ENCODE assay signal across 10 cellular contexts in the genomic region with DNA sequence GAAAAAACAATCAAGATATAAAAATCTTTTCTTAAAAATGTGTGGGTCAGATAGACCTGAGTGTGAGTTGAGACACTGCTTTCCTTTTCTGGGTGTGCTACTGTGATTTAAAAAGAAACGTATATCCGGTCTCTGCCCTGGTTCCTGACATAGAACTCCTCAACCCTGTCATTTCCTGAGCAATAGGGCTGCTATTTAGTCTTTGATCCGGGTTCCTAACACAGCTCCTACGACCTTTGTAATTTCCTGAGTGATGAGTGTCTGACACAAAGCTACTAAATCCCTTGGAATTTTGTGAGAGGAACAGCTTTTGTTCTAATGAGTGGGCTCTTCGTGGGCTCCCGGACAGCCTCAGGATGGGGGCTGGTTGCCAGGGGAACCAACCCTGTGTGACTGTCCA.
DNase-seq lines count a peak whose midpoint lies in the region; ATAC-seq and TF ChIP-seq lines count a peak whose summit lies in the region.
"Had no signal": no experiment of that assay in that cellular context is flagged by ENCODE, and none has a peak within 500 bp of the region (broad histone marks: within the 10 kb centered on the region; RNA-seq: fewer than 3 reads in every experiment).

No MANE protein-coding gene starts in this region.

- no peaks in the 10 kb centered on the region for H3K9me2 ChIP-seq in GM23338 (ENCODE audit: insufficient read depth)

- H4K20me1 ChIP-seq in GM23338 (replicated peaks; ENCODE audit: insufficient read depth), result no peaks in the 10 kb centered on the region

- H3K27me3 Mint-ChIP-seq in GM23338 (ENCODE audit: insufficient read depth, low read depth, poor library complexity), result peaks cover 18% of the 10 kb centered on the region
- H3K27me3 Mint-ChIP-seq in activated naive CD8-positive, alpha-beta T cell treated with anti-CD3 and anti-CD28 coated beads, Interleukin-2, amount 10 ng/mL, durations not matched to agents 7 days and 5 days, result no peaks in the 10 kb centered on the region

- no peaks in the 10 kb centered on the region for H3K27me3 ChIP-seq in GM23338 (ENCODE audit: insufficient read depth)

- H3K27ac ChIP-seq in GM23338 (ENCODE audit: low read depth), result no peak overlapping the region
- H3K27ac ChIP-seq: SK-N-MC had no signal

- H3K36me3 Mint-ChIP-seq in GM23338 (ENCODE audit: low read depth), result peaks cover 7% of the 10 kb centered on the region
- H3K36me3 Mint-ChIP-seq in activated naive CD8-positive, alpha-beta T cell treated with anti-CD3 and anti-CD28 coated beads, Interleukin-2, amount 10 ng/mL, durations not matched to agents 7 days and 5 days, result peaks cover 2% of the 10 kb centered on the region

- H2AFZ ChIP-seq in GM23338, result no peak overlapping the region

- no peaks in the 10 kb centered on the region for H3K79me2 ChIP-seq in GM23338 (replicated peaks; ENCODE audit: insufficient read depth)

- no peaks in the 10 kb centered on the region for H3K36me3 ChIP-seq in GM23338 (ENCODE audit: insufficient read depth)

- peaks cover 55% of the 10 kb centered on the region for H3K4me1 Mint-ChIP-seq in GM23338
- H3K4me1 Mint-ChIP-seq in activated naive CD8-positive, alpha-beta T cell treated with anti-CD3 and anti-CD28 coated beads, Interleukin-2, amount 10 ng/mL, durations not matched to agents 7 days and 5 days, result peaks cover 10% of the 10 kb centered on the region

- H3K27ac Mint-ChIP-seq in GM23338, result no peak overlapping the region; the same call in 1 of the 2 replicates
- peak overlapping the region; percentile 26 for H3K27ac Mint-ChIP-seq in activated naive CD8-positive, alpha-beta T cell treated with anti-CD3 and anti-CD28 coated beads, Interleukin-2, amount 10 ng/mL, durations not matched to agents 7 days and 5 days

- ATAC-seq in GM23338 (no peak), HG03045 (IDR thresholded peaks at IDR 0.05; ENCODE audit: unreplicated experiment) (no peak), GM21717 (IDR thresholded peaks at IDR 0.05; ENCODE audit: unreplicated experiment) (no peak), GM18505 (IDR thresholded peaks at IDR 0.05; ENCODE audit: unreplicated experiment) (no peak), HG02885 (IDR thresholded peaks at IDR 0.05; ENCODE audit: poor library complexity, unreplicated experiment) (no peak)
- ATAC-seq in activated naive CD8-positive, alpha-beta T cell treated with anti-CD3 and anti-CD28 coated beads, Interleukin-2, amount 10 ng/mL, durations not matched to agents 7 days and 5 days (ENCODE audit: low read depth), result peak; percentile 75

- peaks cover 56% of the 10 kb centered on the region for H3K4me1 ChIP-seq in GM23338 (ENCODE audit: insufficient read depth)

- DNase-seq in AG08395 (ENCODE audit: low spot score) (peak; percentile 31), GM23338 (ENCODE audit: low spot score) (peak; percentile 39), iris pigment epithelial cell (ENCODE audit: low read depth) (peak; percentile 63)
- DNase-seq in activated naive CD8-positive, alpha-beta T cell treated with anti-CD3 and anti-CD28 coated beads, Interleukin-2, amount 10 ng/mL, durations not matched to agents 7 days and 5 days, result no peak
- DNase-seq: DMS153 had no signal

- H3F3A ChIP-seq in GM23338 (replicated peaks; ENCODE audit: low read depth), result 0 out of 2 replicates have a peak, but pooled peaks cover 8% of the 10 kb centered on the region

- H3K4me2 ChIP-seq in GM23338, result peak overlapping the region; percentile 33

- no peak overlapping the region for H3K4me3 ChIP-seq in GM23338
- H3K4me3 ChIP-seq: SK-N-MC had no signal

- POLR2A ChIA-PET in activated naive CD8-positive, alpha-beta T cell treated with anti-CD3 and anti-CD28 coated beads, Interleukin-2, amount 10 ng/mL, durations not matched to agents 7 days and 5 days (lab: Charles Lee), result no interaction called here

- H3K4me3 Mint-ChIP-seq in GM23338, result no peak overlapping the region
- H3K4me3 Mint-ChIP-seq in activated naive CD8-positive, alpha-beta T cell treated with anti-CD3 and anti-CD28 coated beads, Interleukin-2, amount 10 ng/mL, durations not matched to agents 7 days and 5 days, result peak overlapping the region; percentile 37

- no peak for TF ChIP-seq CTCF in GM23338 (conservative IDR thresholded peaks at IDR 0.05; ENCODE audit: low read depth in 2 of 2)

- TF ChIP-seq POLR2A in GM18505 (IDR thresholded peaks at IDR 0.05; ENCODE audit: borderline replicate concordance, extremely low read depth, insufficient read depth, insufficient read length), result no peak

- no peaks in the 10 kb centered on the region; the same call in 2 of the 3 replicates for H3K9me3 Mint-ChIP-seq in GM23338
- no peaks in the 10 kb centered on the region for H3K9me3 Mint-ChIP-seq in activated naive CD8-positive, alpha-beta T cell treated with anti-CD3 and anti-CD28 coated beads, Interleukin-2, amount 10 ng/mL, durations not matched to agents 7 days and 5 days

TF ChIP-seq in GM23338, 12 proteins besides CTCF, POLR2A, EP300 and RAD21:
- TF ChIP-seq, protein P1, sequence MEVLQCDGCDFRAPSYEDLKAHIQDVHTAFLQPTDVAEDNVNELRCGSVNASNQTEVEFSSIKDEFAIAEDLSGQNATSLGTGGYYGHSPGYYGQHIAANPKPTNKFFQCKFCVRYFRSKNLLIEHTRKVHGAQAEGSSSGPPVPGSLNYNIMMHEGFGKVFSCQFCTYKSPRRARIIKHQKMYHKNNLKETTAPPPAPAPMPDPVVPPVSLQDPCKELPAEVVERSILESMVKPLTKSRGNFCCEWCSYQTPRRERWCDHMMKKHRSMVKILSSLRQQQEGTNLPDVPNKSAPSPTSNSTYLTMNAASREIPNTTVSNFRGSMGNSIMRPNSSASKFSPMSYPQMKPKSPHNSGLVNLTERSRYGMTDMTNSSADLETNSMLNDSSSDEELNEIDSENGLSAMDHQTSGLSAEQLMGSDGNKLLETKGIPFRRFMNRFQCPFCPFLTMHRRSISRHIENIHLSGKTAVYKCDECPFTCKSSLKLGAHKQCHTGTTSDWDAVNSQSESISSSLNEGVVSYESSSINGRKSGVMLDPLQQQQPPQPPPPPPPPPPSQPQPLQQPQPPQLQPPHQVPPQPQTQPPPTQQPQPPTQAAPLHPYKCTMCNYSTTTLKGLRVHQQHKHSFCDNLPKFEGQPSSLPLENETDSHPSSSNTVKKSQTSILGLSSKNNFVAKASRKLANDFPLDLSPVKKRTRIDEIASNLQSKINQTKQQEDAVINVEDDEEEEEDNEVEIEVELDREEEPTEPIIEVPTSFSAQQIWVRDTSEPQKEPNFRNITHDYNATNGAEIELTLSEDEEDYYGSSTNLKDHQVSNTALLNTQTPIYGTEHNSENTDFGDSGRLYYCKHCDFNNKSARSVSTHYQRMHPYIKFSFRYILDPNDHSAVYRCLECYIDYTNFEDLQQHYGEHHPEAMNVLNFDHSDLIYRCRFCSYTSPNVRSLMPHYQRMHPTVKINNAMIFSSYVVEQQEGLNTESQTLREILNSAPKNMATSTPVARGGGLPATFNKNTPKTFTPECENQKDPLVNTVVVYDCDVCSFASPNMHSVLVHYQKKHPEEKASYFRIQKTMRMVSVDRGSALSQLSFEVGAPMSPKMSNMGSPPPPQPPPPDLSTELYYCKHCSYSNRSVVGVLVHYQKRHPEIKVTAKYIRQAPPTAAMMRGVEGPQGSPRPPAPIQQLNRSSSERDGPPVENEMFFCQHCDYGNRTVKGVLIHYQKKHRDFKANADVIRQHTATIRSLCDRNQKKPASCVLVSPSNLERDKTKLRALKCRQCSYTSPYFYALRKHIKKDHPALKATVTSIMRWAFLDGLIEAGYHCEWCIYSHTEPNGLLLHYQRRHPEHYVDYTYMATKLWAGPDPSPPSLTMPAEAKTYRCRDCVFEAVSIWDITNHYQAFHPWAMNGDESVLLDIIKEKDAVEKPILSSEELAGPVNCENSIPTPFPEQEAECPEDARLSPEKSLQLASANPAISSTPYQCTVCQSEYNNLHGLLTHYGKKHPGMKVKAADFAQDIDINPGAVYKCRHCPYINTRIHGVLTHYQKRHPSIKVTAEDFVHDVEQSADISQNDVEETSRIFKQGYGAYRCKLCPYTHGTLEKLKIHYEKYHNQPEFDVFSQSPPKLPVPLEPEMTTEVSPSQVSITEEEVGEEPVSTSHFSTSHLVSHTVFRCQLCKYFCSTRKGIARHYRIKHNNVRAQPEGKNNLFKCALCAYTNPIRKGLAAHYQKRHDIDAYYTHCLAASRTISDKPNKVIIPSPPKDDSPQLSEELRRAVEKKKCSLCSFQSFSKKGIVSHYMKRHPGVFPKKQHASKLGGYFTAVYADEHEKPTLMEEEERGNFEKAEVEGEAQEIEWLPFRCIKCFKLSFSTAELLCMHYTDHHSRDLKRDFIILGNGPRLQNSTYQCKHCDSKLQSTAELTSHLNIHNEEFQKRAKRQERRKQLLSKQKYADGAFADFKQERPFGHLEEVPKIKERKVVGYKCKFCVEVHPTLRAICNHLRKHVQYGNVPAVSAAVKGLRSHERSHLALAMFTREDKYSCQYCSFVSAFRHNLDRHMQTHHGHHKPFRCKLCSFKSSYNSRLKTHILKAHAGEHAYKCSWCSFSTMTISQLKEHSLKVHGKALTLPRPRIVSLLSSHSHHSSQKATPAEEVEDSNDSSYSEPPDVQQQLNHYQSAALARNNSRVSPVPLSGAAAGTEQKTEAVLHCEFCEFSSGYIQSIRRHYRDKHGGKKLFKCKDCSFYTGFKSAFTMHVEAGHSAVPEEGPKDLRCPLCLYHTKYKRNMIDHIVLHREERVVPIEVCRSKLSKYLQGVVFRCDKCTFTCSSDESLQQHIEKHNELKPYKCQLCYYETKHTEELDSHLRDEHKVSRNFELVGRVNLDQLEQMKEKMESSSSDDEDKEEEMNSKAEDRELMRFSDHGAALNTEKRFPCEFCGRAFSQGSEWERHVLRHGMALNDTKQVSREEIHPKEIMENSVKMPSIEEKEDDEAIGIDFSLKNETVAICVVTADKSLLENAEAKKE (CRISPR knock-in tag; IDR thresholded peaks at IDR 0.05), result no peak
- TF ChIP-seq POLR2AphosphoS5 (IDR thresholded peaks at IDR 0.05; ENCODE audit: low read depth), result no peak
- TF ChIP-seq JUNB (IDR thresholded peaks at IDR 0.05; ENCODE audit: unreplicated experiment), result no peak
